In genomic region chr2:166282178-166282577, GRCh38 we compare ENCODE assay signal across 20 cellular contexts.
A peak's percentile ranks its signal among the peaks of the same experiment; 100 is the strongest.
DNase-seq lines count a peak whose midpoint lies in the region; ATAC-seq and TF ChIP-seq lines count a peak whose summit lies in the region.
"Had no signal": no experiment of that assay in that cellular context is flagged by ENCODE, and none has a peak within 500 bp of the region (broad histone marks: within the 10 kb centered on the region; RNA-seq: fewer than 3 reads in every experiment).

No MANE protein-coding gene starts in this region.

- no peaks in the 10 kb centered on the region for H3K4me1 ChIP-seq in foreskin keratinocyte
- H3K4me1 ChIP-seq: BLaER1 had no signal

- DNase-seq in globus pallidus (ENCODE audit: low spot score) (no peak), foreskin keratinocyte (no peak), NCI-H748 treated with DMSO at 0.1 percent for 48 hours (lab: John Stamatoyannopoulos, UW) (no peak), pons (ENCODE audit: low spot score) (no peak)
- DNase-seq: 8988T; CD8-positive, alpha-beta memory T cell; DND-41; GDM1; KG1; NCI-H1436 treated with DMSO at 0.1 percent for 48 hours; NCI-H2029 treated with DMSO at 0.1 percent for 48 hours; NCI-H510A had no signal

- no peak for TF ChIP-seq CTCF in foreskin keratinocyte (conservative IDR thresholded peaks at IDR 0.05)

- H3K27me3 ChIP-seq in foreskin keratinocyte = no peaks in the 10 kb centered on the region
- H3K27me3 ChIP-seq: BLaER1 had no signal

- ATAC-seq in GM18519 (IDR thresholded peaks at IDR 0.05; ENCODE audit: low FRiP score, unreplicated experiment) (peak; percentile 50), GM19351 (IDR thresholded peaks at IDR 0.05; ENCODE audit: unreplicated experiment) (peak; percentile 78), GM21717 (IDR thresholded peaks at IDR 0.05; ENCODE audit: unreplicated experiment) (peak; percentile 66), HG03025 (IDR thresholded peaks at IDR 0.05; ENCODE audit: low FRiP score, unreplicated experiment) (peak; percentile 71), foreskin keratinocyte (no peak)
- ATAC-seq: GM12878, HepG2, Panc1 had no signal

- H3K27ac ChIP-seq in foreskin keratinocyte = no peak overlapping the region
- H3K27ac ChIP-seq: BLaER1 had no signal
